In the genomic region with DNA sequence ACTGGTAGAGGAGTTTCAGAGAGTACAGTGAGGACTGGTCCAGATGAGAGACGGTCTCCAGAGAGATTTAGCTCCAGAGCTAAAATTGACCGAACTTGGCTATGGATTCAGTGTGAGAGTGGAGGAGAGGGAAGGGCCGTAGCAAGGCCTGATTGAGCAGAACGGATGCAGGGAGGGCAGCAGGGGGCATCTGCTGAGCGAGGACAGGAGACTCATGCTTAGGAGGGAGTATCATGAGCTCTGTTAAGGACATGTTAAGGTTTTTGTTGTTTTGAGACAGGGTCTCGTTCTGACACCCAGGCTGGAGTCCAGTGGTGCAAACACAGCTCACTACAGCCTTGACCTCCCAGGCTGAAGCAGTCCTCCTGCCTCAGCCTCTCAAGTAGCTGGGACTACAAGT, we compare ENCODE assay signal across 1 cellular context.
TF ChIP-seq lines count a peak whose summit lies in the region.

No MANE protein-coding gene starts in this region.

TF ChIP-seq in WTC11, 78 proteins besides CTCF, POLR2A, EP300 and RAD21 (continued from another document):
- TF ChIP-seq, protein P1, sequence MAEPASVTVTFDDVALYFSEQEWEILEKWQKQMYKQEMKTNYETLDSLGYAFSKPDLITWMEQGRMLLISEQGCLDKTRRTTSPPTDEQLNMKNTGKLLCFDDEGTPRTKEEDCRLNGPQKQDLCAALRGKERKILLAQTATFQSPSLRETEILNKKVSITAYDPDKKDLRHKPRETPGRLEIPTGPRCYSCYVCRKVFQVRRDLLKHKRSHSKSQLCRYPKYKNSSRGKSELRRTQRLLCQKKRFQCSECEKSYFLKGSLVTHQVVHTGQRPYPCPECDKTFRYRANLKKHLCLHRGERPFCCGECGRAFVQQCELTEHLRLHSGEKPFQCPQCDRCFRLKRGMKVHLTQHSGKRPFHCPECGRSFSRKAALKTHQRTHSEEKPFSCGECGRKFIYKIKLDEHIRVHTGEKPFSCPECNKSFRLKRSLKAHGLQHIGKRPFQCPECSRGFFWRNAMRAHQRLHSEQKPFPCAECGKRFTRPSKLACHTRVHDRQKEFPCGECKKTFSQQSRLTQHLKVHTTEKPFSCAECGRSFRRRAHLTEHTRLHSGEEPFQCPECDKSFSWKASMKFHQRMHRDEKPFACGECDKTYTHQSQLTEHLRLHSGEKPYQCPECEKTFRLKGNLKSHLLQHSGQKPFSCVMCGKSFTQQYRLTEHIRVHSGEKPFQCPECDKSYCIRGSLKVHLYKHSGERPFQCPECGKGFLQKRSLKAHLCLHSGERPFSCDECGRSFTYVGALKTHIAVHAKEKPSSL (CRISPR knock-in tag; conservative IDR thresholded peaks at IDR 0.05): no peak
- TF ChIP-seq, protein P2, sequence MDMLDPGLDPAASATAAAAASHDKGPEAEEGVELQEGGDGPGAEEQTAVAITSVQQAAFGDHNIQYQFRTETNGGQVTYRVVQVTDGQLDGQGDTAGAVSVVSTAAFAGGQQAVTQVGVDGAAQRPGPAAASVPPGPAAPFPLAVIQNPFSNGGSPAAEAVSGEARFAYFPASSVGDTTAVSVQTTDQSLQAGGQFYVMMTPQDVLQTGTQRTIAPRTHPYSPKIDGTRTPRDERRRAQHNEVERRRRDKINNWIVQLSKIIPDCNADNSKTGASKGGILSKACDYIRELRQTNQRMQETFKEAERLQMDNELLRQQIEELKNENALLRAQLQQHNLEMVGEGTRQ (CRISPR knock-in tag; IDR thresholded peaks at IDR 0.05): no peak
- TF ChIP-seq ZNF232 (CRISPR knock-in tag; IDR thresholded peaks at IDR 0.05) (no peak), CBFB (CRISPR knock-in tag; IDR thresholded peaks at IDR 0.05; ENCODE audit: low read depth) (no peak)
- TF ChIP-seq, protein P3, sequence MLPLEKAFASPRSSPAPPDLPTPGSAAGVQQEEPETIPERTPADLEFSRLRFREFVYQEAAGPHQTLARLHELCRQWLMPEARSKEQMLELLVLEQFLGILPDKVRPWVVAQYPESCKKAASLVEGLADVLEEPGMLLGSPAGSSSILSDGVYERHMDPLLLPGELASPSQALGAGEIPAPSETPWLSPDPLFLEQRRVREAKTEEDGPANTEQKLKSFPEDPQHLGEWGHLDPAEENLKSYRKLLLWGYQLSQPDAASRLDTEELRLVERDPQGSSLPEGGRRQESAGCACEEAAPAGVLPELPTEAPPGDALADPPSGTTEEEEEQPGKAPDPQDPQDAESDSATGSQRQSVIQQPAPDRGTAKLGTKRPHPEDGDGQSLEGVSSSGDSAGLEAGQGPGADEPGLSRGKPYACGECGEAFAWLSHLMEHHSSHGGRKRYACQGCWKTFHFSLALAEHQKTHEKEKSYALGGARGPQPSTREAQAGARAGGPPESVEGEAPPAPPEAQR (CRISPR knock-in tag; IDR thresholded peaks at IDR 0.05): no peak
